In genomic region chr14:27721760-27722159, GRCh38 we compare ENCODE assay signal across 3 cellular contexts.
A peak's percentile ranks its signal among the peaks of the same experiment; 100 is the strongest.
TF ChIP-seq lines count a peak whose summit lies in the region.

No MANE protein-coding gene starts in this region.

TF ChIP-seq in HepG2, 621 proteins besides CTCF, POLR2A, EP300 and RAD21:
- no peak for TF ChIP-seq JARID2 (CRISPR knock-in tag; IDR thresholded peaks at IDR 0.05; ENCODE audit: insufficient replicate concordance)
- TF ChIP-seq ZNF788 (CRISPR knock-in tag; IDR thresholded peaks at IDR 0.05; ENCODE audit: borderline replicate concordance): no peak
- TF ChIP-seq ADNP (CRISPR knock-in tag; IDR thresholded peaks at IDR 0.05): no peak
- TF ChIP-seq MYC (CRISPR knock-in tag; IDR thresholded peaks at IDR 0.05; ENCODE audit: borderline replicate concordance): no peak
- TF ChIP-seq MAFK (conservative IDR thresholded peaks at IDR 0.05 in 1 of 2, IDR thresholded peaks at IDR 0.05 in 1 of 2; ENCODE audit: low read length in 2 of 2): peak; percentile 65 to 84
- no peak for TF ChIP-seq SCMH1 (CRISPR knock-in tag; IDR thresholded peaks at IDR 0.05; ENCODE audit: borderline replicate concordance)
- no peak for TF ChIP-seq FOSL1 (CRISPR knock-in tag; IDR thresholded peaks at IDR 0.05; ENCODE audit: borderline replicate concordance)
- peak; percentile 58; the same call in 1 of the 2 replicates for TF ChIP-seq MAFF (IDR thresholded peaks at IDR 0.05; ENCODE audit: low read depth, low read length)
- no peak for TF ChIP-seq TBX3 (IDR thresholded peaks at IDR 0.05; ENCODE audit: borderline replicate concordance)
- TF ChIP-seq ARID5B (CRISPR knock-in tag; IDR thresholded peaks at IDR 0.05): no peak
- TF ChIP-seq ZC3H4 (CRISPR knock-in tag; IDR thresholded peaks at IDR 0.05; ENCODE audit: borderline replicate concordance): no peak

TF ChIP-seq in IMR-90, 13 proteins besides CTCF, POLR2A, EP300 and RAD21:
- TF ChIP-seq BHLHE40 (IDR thresholded peaks at IDR 0.05; ENCODE audit: low read depth, low read length): no peak
- TF ChIP-seq MAFK (IDR thresholded peaks at IDR 0.05; ENCODE audit: low read depth, low read length): peak; percentile 43; the same call in 1 of the 2 replicates

TF ChIP-seq in K562, 482 proteins besides CTCF, POLR2A, EP300 and RAD21:
- TF ChIP-seq ZNF316 (IDR thresholded peaks at IDR 0.05): peak; percentile 15; the same call in 1 of the 2 replicates
- TF ChIP-seq ARID3A (IDR thresholded peaks at IDR 0.05; ENCODE audit: borderline replicate concordance, low read depth, low read length): no peak
- TF ChIP-seq NFATC3 (IDR thresholded peaks at IDR 0.05): no peak
